ENCODE assay signal across 10 cellular contexts in the genomic region with DNA sequence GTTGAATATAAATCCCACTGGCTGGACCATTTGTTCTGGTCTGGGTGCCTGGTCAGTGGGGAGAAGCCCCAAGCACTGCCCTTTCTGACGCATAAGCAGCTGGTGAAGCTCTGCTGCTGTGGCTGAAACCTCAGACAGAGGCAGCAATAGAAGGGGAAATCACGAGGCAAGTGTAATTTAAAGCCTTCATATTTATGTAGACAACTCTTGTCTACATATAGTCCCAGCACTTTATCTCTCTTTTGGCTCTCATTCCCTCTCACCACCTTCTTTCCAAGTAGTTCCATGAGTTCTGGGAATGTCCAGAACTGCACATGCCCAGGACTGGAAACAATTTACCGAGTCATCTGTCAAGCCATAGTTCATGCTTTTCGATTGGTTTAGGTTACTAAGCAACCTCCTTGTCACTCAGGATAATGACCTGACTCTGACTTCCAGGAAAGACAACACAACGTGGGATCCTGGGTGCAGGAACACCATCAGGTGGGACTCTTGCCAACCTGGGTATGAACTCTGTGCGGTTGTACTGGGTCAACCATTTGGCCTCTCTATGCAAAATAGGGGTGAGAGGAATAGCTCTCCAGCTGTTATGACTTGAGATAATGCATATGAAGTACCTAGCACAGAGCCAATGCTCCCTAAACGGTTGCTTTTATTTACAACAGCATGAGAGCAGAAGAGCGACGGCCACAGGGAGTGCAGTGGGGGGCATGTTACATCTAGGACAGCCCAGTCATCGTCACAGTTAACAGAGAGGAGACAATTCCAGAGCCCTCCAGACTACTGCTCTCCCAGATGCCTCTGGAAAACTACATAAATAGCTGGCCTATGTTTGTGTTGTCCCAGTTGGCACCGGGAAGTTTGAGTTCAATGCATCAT.
A peak's percentile ranks its signal among the peaks of the same experiment; 100 is the strongest.
DNase-seq lines count a peak whose midpoint lies in the region; ATAC-seq and TF ChIP-seq lines count a peak whose summit lies in the region.
"Had no signal": no experiment of that assay in that cellular context is flagged by ENCODE, and none has a peak within 500 bp of the region (broad histone marks: within the 10 kb centered on the region; RNA-seq: fewer than 3 reads in every experiment).

No MANE protein-coding gene starts in this region.

- H3K9me3 Mint-ChIP-seq in immature natural killer cell: no peaks in the 10 kb centered on the region
- H3K9me3 Mint-ChIP-seq in activated T-cell treated with anti-CD3 and anti-CD28 coated beads, Interleukin-2, amount 50 U/mL, for 4 hours: no peaks in the 10 kb centered on the region

- TF ChIP-seq POLR2A in gastrocnemius medialis (IDR thresholded peaks at IDR 0.05): peak; percentile 57 to 69

- in situ Hi-C loops in gastrocnemius medialis (cut with MboI; ENCODE audit: low sequenced_read_pairs in 4 of 4): loop anchor here in 2 of 4 donors (10.0 kb wide), 2 partner anchors 110 to 120 kb away; no protein-coding TSS in a partner anchor

- DNase-seq in LHCN-M2 (ENCODE audit: low read depth) (peak; percentile 31), fibroblast of the aortic adventitia (ENCODE audit: low read depth) (peak; percentile 36), gastrocnemius medialis (peak; percentile 87 to 88), SKM-1 (lab: John Stamatoyannopoulos, UW; ENCODE audit: unreplicated experiment) (no peak), immature natural killer cell (no peak)
- no peak for DNase-seq in activated T-cell treated with anti-CD3 and anti-CD28 coated beads, Interleukin-2, amount 50 U/mL, for 4 hours
- DNase-seq: DND-41, kidney, retina had no signal

- H3K27ac ChIP-seq in gastrocnemius medialis: peak overlapping the region; percentile 84 to 94 (median 88)

- H3K27ac Mint-ChIP-seq in immature natural killer cell: no peak overlapping the region

- H3K4me3 Mint-ChIP-seq in immature natural killer cell: no peak overlapping the region
- H3K4me3 Mint-ChIP-seq in activated T-cell treated with anti-CD3 and anti-CD28 coated beads, Interleukin-2, amount 50 U/mL, for 4 hours: no peak overlapping the region

- peaks cover 2 to 5% (median 4%) of the 10 kb centered on the region in 3 donors for H3K27me3 Mint-ChIP-seq in immature natural killer cell (ENCODE audit: low read depth in 3 of 3)
- no peaks in the 10 kb centered on the region for H3K27me3 Mint-ChIP-seq in activated T-cell treated with anti-CD3 and anti-CD28 coated beads, Interleukin-2, amount 50 U/mL, for 4 hours (ENCODE audit: low read depth)

- no peak overlapping the region for H3K4me3 ChIP-seq in fibroblast of the aortic adventitia (ENCODE audit: low read depth, low read length)
- no peak overlapping the region for H3K4me3 ChIP-seq in gastrocnemius medialis

- ATAC-seq in GM19397 (IDR thresholded peaks at IDR 0.05; ENCODE audit: unreplicated experiment) (peak; percentile 53), gastrocnemius medialis (peak; percentile 77 to 83)
- no peak for ATAC-seq in activated T-cell treated with anti-CD3 and anti-CD28 coated beads, Interleukin-2, amount 50 U/mL, for 4 hours

- no peaks in the 10 kb centered on the region for H3K4me1 Mint-ChIP-seq in immature natural killer cell
- H3K4me1 Mint-ChIP-seq in activated T-cell treated with anti-CD3 and anti-CD28 coated beads, Interleukin-2, amount 50 U/mL, for 4 hours (ENCODE audit: low read depth): no peaks in the 10 kb centered on the region

- no peaks in the 10 kb centered on the region for H3K9me3 ChIP-seq in gastrocnemius medialis

- H3K36me3 Mint-ChIP-seq in immature natural killer cell: peaks cover 0 to 3% (median 0%) of the 10 kb centered on the region in 3 donors
- peaks cover 2% of the 10 kb centered on the region for H3K36me3 Mint-ChIP-seq in activated T-cell treated with anti-CD3 and anti-CD28 coated beads, Interleukin-2, amount 50 U/mL, for 4 hours (ENCODE audit: insufficient read depth)

- no peak for TF ChIP-seq CTCF in fibroblast of the aortic adventitia (IDR thresholded peaks at IDR 0.05; ENCODE audit: insufficient read depth, low read length)
- no peak for TF ChIP-seq CTCF in gastrocnemius medialis (IDR thresholded peaks at IDR 0.05 in 4 of 5, conservative IDR thresholded peaks at IDR 0.05 in 1 of 5)

- no peaks in the 10 kb centered on the region for H3K27me3 ChIP-seq in gastrocnemius medialis

- intact Hi-C loops in gastrocnemius medialis (cut with DNase I; ENCODE audit: low total_unique reads): loop anchor here (1.0 to 5.0 kb wide), 3 partner anchors 108 to 903 kb away; no protein-coding TSS in a partner anchor

- H3K4me1 ChIP-seq in gastrocnemius medialis: peaks cover 48 to 52% of the 10 kb centered on the region in 2 donors

- H3K36me3 ChIP-seq in gastrocnemius medialis: no peaks in the 10 kb centered on the region

Comparison
In these comparisons a context has a peak if more than half of its experiments do, and no peak if none do; other contexts are left out.
1. ATAC-seq: peak in GM19397 (single experiment) and gastrocnemius medialis (2 of 2); none in activated T-cell treated with anti-CD3 and anti-CD28 coated beads, Interleukin-2, amount 50 U/mL, for 4 hours (0 of 2).
2. DNase-seq: peak in LHCN-M2 (single experiment), fibroblast of the aortic adventitia (single experiment) and gastrocnemius medialis (2 of 2); none in SKM-1 (single experiment), immature natural killer cell (0 of 3) and activated T-cell treated with anti-CD3 and anti-CD28 coated beads, Interleukin-2, amount 50 U/mL, for 4 hours (single experiment).